In genomic region chr5:1670342-1670741, GRCh38 we compare ENCODE assay signal across 20 cellular contexts.
DNase-seq lines count a peak whose midpoint lies in the region; ATAC-seq and TF ChIP-seq lines count a peak whose summit lies in the region.
"Had no signal": no experiment of that assay in that cellular context is flagged by ENCODE, and none has a peak within 500 bp of the region (broad histone marks: within the 10 kb centered on the region; RNA-seq: fewer than 3 reads in every experiment).

No MANE protein-coding gene starts in this region.

- no peak overlapping the region for H3K4me3 Mint-ChIP-seq in activated CD8-positive, alpha-beta T cell treated with anti-CD3 and anti-CD28 coated beads for 36 hours
- no peak overlapping the region for H3K4me3 Mint-ChIP-seq in activated CD8-positive, alpha-beta T cell treated with anti-CD3 and anti-CD28 coated beads, Interleukin-2, amount 10 ng/mL, durations not matched to agents 7 days and 5 days
- H3K4me3 Mint-ChIP-seq in activated T-helper 17 cell treated with anti-CD3 and anti-CD28 coated beads, Interleukin-2, amount 50 U/mL, for 72 hours: no peak overlapping the region
- H3K4me3 Mint-ChIP-seq: dendritic cell treated with granulocyte-macrophage colony-stimulating factor and Interleukin-4, amounts not matched to agents 40 ng/mL and 50 ng/mL, for 4 days; naive thymus-derived CD8-positive, alpha-beta T cell; T-helper 2 cell treated with Interferon-gamma antibody and Interleukin-4, amounts not matched to agents 5 μg/mL and 100 μg/mL, for 36 hours had no signal

- TF ChIP-seq CTCF in activated CD8-positive, alpha-beta T cell treated with anti-CD3 and anti-CD28 coated beads for 36 hours (IDR thresholded peaks at IDR 0.05): no peak
- TF ChIP-seq CTCF in HEK293 (tag by site-specific recombination; IDR thresholded peaks at IDR 0.05): no peak
- TF ChIP-seq CTCF in transverse colon (IDR thresholded peaks at IDR 0.05): no peak

- H3K4me1 ChIP-seq in HEK293 (ENCODE audit: control insufficient read depth, insufficient read depth, low read length) (no peaks in the 10 kb centered on the region; the same call in 1 of the 2 replicates), transverse colon (peaks cover 0 to 11% (median 4%) of the 10 kb centered on the region in 4 donors)

- H3K36me3 Mint-ChIP-seq in activated CD8-positive, alpha-beta T cell treated with anti-CD3 and anti-CD28 coated beads for 36 hours (ENCODE audit: low read depth): no peaks in the 10 kb centered on the region
- no peaks in the 10 kb centered on the region for H3K36me3 Mint-ChIP-seq in activated CD8-positive, alpha-beta T cell treated with anti-CD3 and anti-CD28 coated beads, Interleukin-2, amount 10 ng/mL, durations not matched to agents 7 days and 5 days (ENCODE audit: low read depth)
- H3K36me3 Mint-ChIP-seq in activated T-helper 17 cell treated with anti-CD3 and anti-CD28 coated beads, Interleukin-2, amount 50 U/mL, for 72 hours (ENCODE audit: low read depth): no peaks in the 10 kb centered on the region

- CTCF ChIA-PET in activated CD8-positive, alpha-beta T cell treated with anti-CD3 and anti-CD28 coated beads for 36 hours (lab: Charles Lee): no interaction called here
- CTCF ChIA-PET in activated CD8-positive, alpha-beta T cell treated with anti-CD3 and anti-CD28 coated beads, Interleukin-2, amount 10 ng/mL, durations not matched to agents 7 days and 5 days (lab: Charles Lee): interaction anchor here (1.1 kb wide), 1 partner anchor 17 kb away, joined by 3 read pairs; no protein-coding TSS in a partner anchor
- CTCF ChIA-PET in HEK293 (lab: Yijun Ruan, JAX): interaction anchor here (0.6 to 2.4 kb wide), 4 partner anchors 15 to 666 kb away, joined by 3 to 11 read pairs (median 3); no protein-coding TSS in a partner anchor

- in situ Hi-C loops in transverse colon (cut with MboI; ENCODE audit: low pct_ligation_motif_present in 1 of 4, low pct_unique_long_range_greater_than_20kb in 1 of 4, low sequenced_read_pairs in 3 of 4): no loop called here

- peak; percentile 34 for DNase-seq in activated CD8-positive, alpha-beta T cell treated with anti-CD3 and anti-CD28 coated beads for 36 hours
- DNase-seq in activated CD8-positive, alpha-beta T cell treated with anti-CD3 and anti-CD28 coated beads, Interleukin-2, amount 10 ng/mL, durations not matched to agents 7 days and 5 days: no peak
- DNase-seq in iris pigment epithelial cell (ENCODE audit: low read depth) (peak; percentile 38), transverse colon (no peak), COLO829 (ENCODE audit: low spot score) (no peak)
- DNase-seq: activated effector memory CD4-positive, alpha-beta T cell treated with Interleukin-2 at 50 U/mL for 16 hours; body of pancreas; COR-L47; GDM1; naive thymus-derived CD8-positive, alpha-beta T cell; NCI-H1092 treated with DMSO at 0.1 percent for 48 hours; NCI-H2171; NCI-H82; Right ventricle myocardium superior; testis had no signal

- intact Hi-C loops in activated CD8-positive, alpha-beta T cell treated with anti-CD3 and anti-CD28 coated beads for 36 hours (cut with micrococcal nuclease): no loop called here
- intact Hi-C loops in transverse colon (cut with DNase I; ENCODE audit: low total_unique reads): no loop called here

- POLR2A ChIA-PET in activated CD8-positive, alpha-beta T cell treated with anti-CD3 and anti-CD28 coated beads for 36 hours (lab: Charles Lee): no interaction called here
- POLR2A ChIA-PET in activated CD8-positive, alpha-beta T cell treated with anti-CD3 and anti-CD28 coated beads, Interleukin-2, amount 10 ng/mL, durations not matched to agents 7 days and 5 days (lab: Charles Lee): no interaction called here
- POLR2A ChIA-PET in HEK293 (lab: Yijun Ruan, JAX): no interaction called here

- no peak overlapping the region for H3K4me3 ChIP-seq in HEK293 (ENCODE audit: low read depth, low read length)
- no peak overlapping the region for H3K4me3 ChIP-seq in transverse colon
- H3K4me3 ChIP-seq: body of pancreas, testis had no signal

- no peak overlapping the region for H3K27ac Mint-ChIP-seq in activated CD8-positive, alpha-beta T cell treated with anti-CD3 and anti-CD28 coated beads for 36 hours
- no peak overlapping the region for H3K27ac Mint-ChIP-seq in activated CD8-positive, alpha-beta T cell treated with anti-CD3 and anti-CD28 coated beads, Interleukin-2, amount 10 ng/mL, durations not matched to agents 7 days and 5 days
- no peak overlapping the region for H3K27ac Mint-ChIP-seq in activated T-helper 17 cell treated with anti-CD3 and anti-CD28 coated beads, Interleukin-2, amount 50 U/mL, for 72 hours
- H3K27ac Mint-ChIP-seq: dendritic cell treated with granulocyte-macrophage colony-stimulating factor and Interleukin-4, amounts not matched to agents 40 ng/mL and 50 ng/mL, for 4 days; naive thymus-derived CD8-positive, alpha-beta T cell; T-helper 2 cell treated with Interferon-gamma antibody and Interleukin-4, amounts not matched to agents 5 μg/mL and 100 μg/mL, for 36 hours had no signal

- H3K36me3 ChIP-seq in HEK293 (ENCODE audit: control insufficient read depth in 2 of 2, insufficient read depth in 1 of 2, low read length in 2 of 2) (no peaks in the 10 kb centered on the region), transverse colon (no peaks in the 10 kb centered on the region)

- peaks cover 91% of the 10 kb centered on the region for H3K27me3 ChIP-seq in transverse colon
- H3K27me3 ChIP-seq: testis had no signal

- 26 to 33% methylated on average over 2 of the region's 2 CpGs for WGBS in transverse colon (ENCODE audit: low coverage in 1 of 2), 2 donors

- TF ChIP-seq POLR2A in transverse colon (IDR thresholded peaks at IDR 0.05): no peak

- peaks cover 19% of the 10 kb centered on the region for H3K4me1 Mint-ChIP-seq in activated CD8-positive, alpha-beta T cell treated with anti-CD3 and anti-CD28 coated beads for 36 hours (ENCODE audit: low read depth)
- H3K4me1 Mint-ChIP-seq in activated CD8-positive, alpha-beta T cell treated with anti-CD3 and anti-CD28 coated beads, Interleukin-2, amount 10 ng/mL, durations not matched to agents 7 days and 5 days (ENCODE audit: low read depth): no peaks in the 10 kb centered on the region
- peaks cover 12% of the 10 kb centered on the region for H3K4me1 Mint-ChIP-seq in activated T-helper 17 cell treated with anti-CD3 and anti-CD28 coated beads, Interleukin-2, amount 50 U/mL, for 72 hours

- no peaks in the 10 kb centered on the region for H3K9me3 Mint-ChIP-seq in activated CD8-positive, alpha-beta T cell treated with anti-CD3 and anti-CD28 coated beads for 36 hours
- H3K9me3 Mint-ChIP-seq in activated CD8-positive, alpha-beta T cell treated with anti-CD3 and anti-CD28 coated beads, Interleukin-2, amount 10 ng/mL, durations not matched to agents 7 days and 5 days (ENCODE audit: insufficient read depth): no peaks in the 10 kb centered on the region
- no peaks in the 10 kb centered on the region for H3K9me3 Mint-ChIP-seq in activated T-helper 17 cell treated with anti-CD3 and anti-CD28 coated beads, Interleukin-2, amount 50 U/mL, for 72 hours
- H3K9me3 Mint-ChIP-seq: dendritic cell treated with granulocyte-macrophage colony-stimulating factor and Interleukin-4, amounts not matched to agents 40 ng/mL and 50 ng/mL, for 4 days; T-helper 2 cell treated with Interferon-gamma antibody and Interleukin-4, amounts not matched to agents 5 μg/mL and 100 μg/mL, for 36 hours had no signal

- TF ChIP-seq EP300 in transverse colon (IDR thresholded peaks at IDR 0.05; ENCODE audit: low read depth): no peak

- peaks cover 54% of the 10 kb centered on the region for H3K27me3 Mint-ChIP-seq in activated CD8-positive, alpha-beta T cell treated with anti-CD3 and anti-CD28 coated beads for 36 hours
- H3K27me3 Mint-ChIP-seq in activated CD8-positive, alpha-beta T cell treated with anti-CD3 and anti-CD28 coated beads, Interleukin-2, amount 10 ng/mL, durations not matched to agents 7 days and 5 days (ENCODE audit: low read depth): peaks cover 63% of the 10 kb centered on the region
- peaks cover 53% of the 10 kb centered on the region for H3K27me3 Mint-ChIP-seq in activated T-helper 17 cell treated with anti-CD3 and anti-CD28 coated beads, Interleukin-2, amount 50 U/mL, for 72 hours

- H3K9me3 ChIP-seq in HEK293 (ENCODE audit: control insufficient read depth, insufficient read depth, low read depth, low read length) (no peaks in the 10 kb centered on the region), transverse colon (no peaks in the 10 kb centered on the region)
- H3K9me3 ChIP-seq: body of pancreas, testis had no signal

- no peak overlapping the region for H3K27ac ChIP-seq in HEK293 (ENCODE audit: extremely low read depth, low read depth, low read length)
- H3K27ac ChIP-seq in transverse colon: no peak overlapping the region
- H3K27ac ChIP-seq: body of pancreas, testis had no signal

- ATAC-seq in activated CD8-positive, alpha-beta T cell treated with anti-CD3 and anti-CD28 coated beads for 36 hours: peak; percentile 28
- no peak for ATAC-seq in activated CD8-positive, alpha-beta T cell treated with anti-CD3 and anti-CD28 coated beads, Interleukin-2, amount 10 ng/mL, durations not matched to agents 7 days and 5 days
- ATAC-seq in activated T-helper 17 cell treated with anti-CD3 and anti-CD28 coated beads, Interleukin-2, amount 50 U/mL, for 72 hours (replicated peaks): peak; percentile 35
- ATAC-seq in HG03432 (IDR thresholded peaks at IDR 0.05; ENCODE audit: unreplicated experiment): no peak
- ATAC-seq: body of pancreas; naive thymus-derived CD8-positive, alpha-beta T cell had no signal

TF ChIP-seq in HEK293, 187 proteins besides CTCF, POLR2A, EP300 and RAD21:
- TF ChIP-seq ZFP69B (tag by site-specific recombination; IDR thresholded peaks at IDR 0.05) (no peak), YY2 (tag by site-specific recombination; IDR thresholded peaks at IDR 0.05) (no peak), ZFHX2 (tag by site-specific recombination; conservative IDR thresholded peaks at IDR 0.05) (peak; percentile 23; the same call in 1 of the 2 replicates), EGR2 (tag by site-specific recombination; IDR thresholded peaks at IDR 0.05; ENCODE audit: low read depth) (peak; percentile 31; the same call in 1 of the 2 replicates), ATF2 (tag by site-specific recombination; IDR thresholded peaks at IDR 0.05; ENCODE audit: low read depth) (no peak)

Comparison
In these comparisons a context has a peak if more than half of its experiments do, and no peak if none do; other contexts are left out.
1. ATAC-seq: peak in activated CD8-positive, alpha-beta T cell treated with anti-CD3 and anti-CD28 coated beads for 36 hours (single experiment) and activated T-helper 17 cell treated with anti-CD3 and anti-CD28 coated beads, Interleukin-2, amount 50 U/mL, for 72 hours (single experiment); none in activated CD8-positive, alpha-beta T cell treated with anti-CD3 and anti-CD28 coated beads, Interleukin-2, amount 10 ng/mL, durations not matched to agents 7 days and 5 days (single experiment) and HG03432 (single experiment).
2. DNase-seq: peak in activated CD8-positive, alpha-beta T cell treated with anti-CD3 and anti-CD28 coated beads for 36 hours (single experiment) and iris pigment epithelial cell (single experiment); none in activated CD8-positive, alpha-beta T cell treated with anti-CD3 and anti-CD28 coated beads, Interleukin-2, amount 10 ng/mL, durations not matched to agents 7 days and 5 days (single experiment), transverse colon (single experiment) and COLO829 (single experiment).